Comparison of ENCODE assay signal across 17 cellular contexts in genomic region chr13:53781941-53782340, GRCh38.
DNase-seq lines count a peak whose midpoint lies in the region; ATAC-seq and TF ChIP-seq lines count a peak whose summit lies in the region.
"Had no signal": no experiment of that assay in that cellular context is flagged by ENCODE, and none has a peak within 500 bp of the region (broad histone marks: within the 10 kb centered on the region; RNA-seq: fewer than 3 reads in every experiment).

No MANE protein-coding gene starts in this region.

- no peaks in the 10 kb centered on the region for H3K79me2 ChIP-seq in mesendoderm (ENCODE audit: control insufficient read depth, insufficient read depth, low read length)

- WGBS in mesendoderm (ENCODE audit: extremely low coverage, insufficient coverage, low lambda C conversion rate): no CpG with 5 or more reads among the region's 6 CpGs

- DNase-seq in DMS53 (lab: John Stamatoyannopoulos, UW) (peak; percentile 59), HEK293T (ENCODE audit: extremely low spot score) (peak; percentile 12), RWPE1 (ENCODE audit: low spot score) (peak; percentile 4), mesendoderm (peak; percentile 46), OCI-M2 (lab: John Stamatoyannopoulos, UW; ENCODE audit: unreplicated experiment) (no peak)
- no peak for DNase-seq in activated T-cell treated with anti-CD3 and anti-CD28 coated beads, Interleukin-2, amount 50 U/mL, for 1 hour
- DNase-seq in activated CD8-positive, alpha-beta memory T cell treated with anti-CD3 and anti-CD28 coated beads for 24 hours: no peak
- DNase-seq: gastrocnemius medialis, ovary had no signal

- no peak overlapping the region for H4K5ac ChIP-seq in mesendoderm (ENCODE audit: low read length)

- H3K9ac ChIP-seq in mesendoderm (ENCODE audit: low read length): no peak overlapping the region
- H3K9ac ChIP-seq: BLaER1, KMS-11 had no signal

- H3K27me3 ChIP-seq in mesendoderm (ENCODE audit: insufficient read depth, low read length, poor library complexity): no peaks in the 10 kb centered on the region
- H3K27me3 ChIP-seq: adrenal gland, BLaER1, gastrocnemius medialis, ovary, stomach had no signal

- no peak overlapping the region for H2BK5ac ChIP-seq in mesendoderm (ENCODE audit: low read length)

- H3K27ac ChIP-seq in RWPE1: no peak overlapping the region
- H3K27ac ChIP-seq in mesendoderm (ENCODE audit: low read depth, low read length): no peak overlapping the region
- H3K27ac ChIP-seq: adrenal gland, BLaER1, gastrocnemius medialis, KMS-11, ovary, SK-N-MC, stomach had no signal

- no peaks in the 10 kb centered on the region for H3K4me1 ChIP-seq in mesendoderm (ENCODE audit: control insufficient read depth, low read depth, low read length)
- H3K4me1 ChIP-seq: adrenal gland had no signal

- no peak for TF ChIP-seq CTCF in RWPE1 (conservative IDR thresholded peaks at IDR 0.05; ENCODE audit: low read depth)

- H3K4me3 ChIP-seq in mesendoderm (ENCODE audit: low read length): no peak overlapping the region
- H3K4me3 ChIP-seq: BLaER1, ovary, SK-N-MC had no signal

- H3K23ac ChIP-seq in mesendoderm (ENCODE audit: low read length): no peak overlapping the region

- H4K8ac ChIP-seq in mesendoderm (ENCODE audit: low read depth, low read length): no peak overlapping the region

- no peak overlapping the region for H2AK5ac ChIP-seq in mesendoderm (ENCODE audit: low read length)

- H3K36me3 ChIP-seq in mesendoderm (ENCODE audit: control insufficient read depth, insufficient read depth, low read length): no peaks in the 10 kb centered on the region
- H3K36me3 ChIP-seq: adrenal gland, BLaER1, gastrocnemius medialis, ovary, stomach had no signal

- no peak overlapping the region for H3K4me2 ChIP-seq in mesendoderm (ENCODE audit: low read length)

- H2BK15ac ChIP-seq in mesendoderm (replicated peaks; ENCODE audit: low read depth): no peak overlapping the region

- POLR2A ChIA-PET in HEK293T (lab: Yijun Ruan, JAX) (no interaction called here), RWPE1 (lab: Yijun Ruan, JAX; ENCODE audit: low non-redundant PET) (no interaction called here)

- H3K18ac ChIP-seq in mesendoderm (ENCODE audit: low read length): no peak overlapping the region

- no peak overlapping the region for H2BK120ac ChIP-seq in mesendoderm (ENCODE audit: low read depth, low read length)

- H3K56ac ChIP-seq in mesendoderm (ENCODE audit: low read length): peak overlapping the region; percentile 12

- CTCF ChIA-PET in HEK293T (lab: Yijun Ruan, JAX) (interaction anchor here (0.8 to 2.6 kb wide), 6 partner anchors 39 to 1573 kb away, joined by 3 to 12 read pairs (median 5); no protein-coding TSS in a partner anchor), RWPE1 (lab: Yijun Ruan, JAX) (interaction anchor here (0.6 to 1.6 kb wide), 10 partner anchors 28 to 1450 kb away, joined by 3 to 8 read pairs (median 4); no protein-coding TSS in a partner anchor)

- no peaks in the 10 kb centered on the region for H3K79me1 ChIP-seq in mesendoderm (ENCODE audit: low read length)

- no peak overlapping the region for H3K4ac ChIP-seq in mesendoderm (ENCODE audit: low read depth, low read length)

- ATAC-seq in HG02623 (IDR thresholded peaks at IDR 0.05; ENCODE audit: unreplicated experiment): no peak
- ATAC-seq: activated CD8-positive, alpha-beta T cell treated with anti-CD3 and anti-CD28 coated beads for 36 hours; activated T-helper 17 cell treated with anti-CD3 and anti-CD28 coated beads, Interleukin-2, amount 50 U/mL, for 72 hours had no signal

TF ChIP-seq in HEK293T, 16 proteins besides CTCF, POLR2A, EP300 and RAD21:
- no peak for TF ChIP-seq TARDBP (IDR thresholded peaks at IDR 0.05)
- no peak for TF ChIP-seq LEF1 (IDR thresholded peaks at IDR 0.05; ENCODE audit: borderline replicate concordance)
- TF ChIP-seq NFRKB (IDR thresholded peaks at IDR 0.05): no peak
- TF ChIP-seq BHLHE40 (IDR thresholded peaks at IDR 0.05; ENCODE audit: borderline replicate concordance): no peak
- no peak for TF ChIP-seq FOXM1 (IDR thresholded peaks at IDR 0.05; ENCODE audit: borderline replicate concordance)
- TF ChIP-seq FOXK2 (IDR thresholded peaks at IDR 0.05): no peak
- no peak for TF ChIP-seq SUZ12 (IDR thresholded peaks at IDR 0.05)
- TF ChIP-seq ZNF384 (IDR thresholded peaks at IDR 0.05): no peak
- TF ChIP-seq SP1 (IDR thresholded peaks at IDR 0.05): no peak
- no peak for TF ChIP-seq ARNT (IDR thresholded peaks at IDR 0.05)
- TF ChIP-seq L3MBTL2 (conservative IDR thresholded peaks at IDR 0.05): no peak
- TF ChIP-seq FOXA1 (IDR thresholded peaks at IDR 0.05): no peak
- no peak for TF ChIP-seq CTBP1 (IDR thresholded peaks at IDR 0.05; ENCODE audit: borderline replicate concordance)
- no peak for TF ChIP-seq HDGF (IDR thresholded peaks at IDR 0.05; ENCODE audit: borderline replicate concordance)
- TF ChIP-seq PKNOX1 (IDR thresholded peaks at IDR 0.05): no peak
- TF ChIP-seq ELF4 (IDR thresholded peaks at IDR 0.05): no peak

Comparison
In these comparisons a context has a peak if more than half of its experiments do, and no peak if none do; other contexts are left out.
1. DNase-seq: peak in DMS53 (single experiment), HEK293T (single experiment), RWPE1 (single experiment) and mesendoderm (single experiment); none in activated T-cell treated with anti-CD3 and anti-CD28 coated beads, Interleukin-2, amount 50 U/mL, for 1 hour (single experiment), OCI-M2 (single experiment) and activated CD8-positive, alpha-beta memory T cell treated with anti-CD3 and anti-CD28 coated beads for 24 hours (single experiment).